In the genomic region with DNA sequence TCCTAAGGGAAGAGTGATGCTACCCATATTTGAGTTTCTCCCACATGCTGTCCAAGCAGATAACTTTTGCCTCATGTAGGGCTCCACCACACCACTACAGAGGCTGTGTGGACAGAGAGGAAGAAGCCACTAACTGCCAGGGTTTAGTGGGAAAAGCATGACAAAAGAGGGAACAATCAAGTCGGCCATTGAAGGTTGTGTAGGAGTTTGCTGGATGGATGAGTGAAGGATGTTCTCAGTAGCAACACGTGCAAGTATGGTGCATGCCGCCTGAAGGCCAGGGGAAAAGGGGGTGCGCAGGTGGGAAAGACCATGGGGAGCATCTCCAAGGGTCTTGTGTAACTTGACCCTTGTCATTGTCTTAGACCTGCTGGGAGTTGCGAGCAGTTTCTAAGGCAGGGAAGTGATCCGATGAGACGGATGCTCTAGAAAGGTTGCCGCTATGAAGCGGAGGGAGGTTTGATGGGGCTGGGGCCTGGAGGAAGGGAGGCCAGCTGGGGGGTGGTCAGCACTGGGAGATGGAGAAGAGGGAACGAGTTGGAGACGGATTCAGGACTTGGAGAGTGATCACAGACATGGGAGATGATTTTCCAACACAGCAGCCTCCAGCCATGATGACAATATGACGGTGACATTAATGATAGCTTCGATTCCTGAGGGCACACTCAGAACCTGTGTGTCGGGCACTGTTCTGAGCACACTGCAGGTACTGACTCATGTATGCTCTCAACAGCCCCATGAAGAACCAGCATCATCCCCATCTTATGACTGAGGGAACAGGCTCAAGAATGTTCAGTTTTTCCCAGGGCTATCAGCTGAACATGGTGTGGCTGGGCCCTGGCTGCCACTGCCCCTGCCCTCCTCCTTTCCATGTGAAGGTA, we compare ENCODE assay signal across 1 cellular context.
TF ChIP-seq lines count a peak whose summit lies in the region.

No MANE protein-coding gene starts in this region.

TF ChIP-seq in WTC11, 78 proteins besides CTCF, POLR2A, EP300 and RAD21:
- TF ChIP-seq, protein P1, sequence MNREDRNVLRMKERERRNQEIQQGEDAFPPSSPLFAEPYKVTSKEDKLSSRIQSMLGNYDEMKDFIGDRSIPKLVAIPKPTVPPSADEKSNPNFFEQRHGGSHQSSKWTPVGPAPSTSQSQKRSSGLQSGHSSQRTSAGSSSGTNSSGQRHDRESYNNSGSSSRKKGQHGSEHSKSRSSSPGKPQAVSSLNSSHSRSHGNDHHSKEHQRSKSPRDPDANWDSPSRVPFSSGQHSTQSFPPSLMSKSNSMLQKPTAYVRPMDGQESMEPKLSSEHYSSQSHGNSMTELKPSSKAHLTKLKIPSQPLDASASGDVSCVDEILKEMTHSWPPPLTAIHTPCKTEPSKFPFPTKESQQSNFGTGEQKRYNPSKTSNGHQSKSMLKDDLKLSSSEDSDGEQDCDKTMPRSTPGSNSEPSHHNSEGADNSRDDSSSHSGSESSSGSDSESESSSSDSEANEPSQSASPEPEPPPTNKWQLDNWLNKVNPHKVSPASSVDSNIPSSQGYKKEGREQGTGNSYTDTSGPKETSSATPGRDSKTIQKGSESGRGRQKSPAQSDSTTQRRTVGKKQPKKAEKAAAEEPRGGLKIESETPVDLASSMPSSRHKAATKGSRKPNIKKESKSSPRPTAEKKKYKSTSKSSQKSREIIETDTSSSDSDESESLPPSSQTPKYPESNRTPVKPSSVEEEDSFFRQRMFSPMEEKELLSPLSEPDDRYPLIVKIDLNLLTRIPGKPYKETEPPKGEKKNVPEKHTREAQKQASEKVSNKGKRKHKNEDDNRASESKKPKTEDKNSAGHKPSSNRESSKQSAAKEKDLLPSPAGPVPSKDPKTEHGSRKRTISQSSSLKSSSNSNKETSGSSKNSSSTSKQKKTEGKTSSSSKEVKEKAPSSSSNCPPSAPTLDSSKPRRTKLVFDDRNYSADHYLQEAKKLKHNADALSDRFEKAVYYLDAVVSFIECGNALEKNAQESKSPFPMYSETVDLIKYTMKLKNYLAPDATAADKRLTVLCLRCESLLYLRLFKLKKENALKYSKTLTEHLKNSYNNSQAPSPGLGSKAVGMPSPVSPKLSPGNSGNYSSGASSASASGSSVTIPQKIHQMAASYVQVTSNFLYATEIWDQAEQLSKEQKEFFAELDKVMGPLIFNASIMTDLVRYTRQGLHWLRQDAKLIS (CRISPR knock-in tag; IDR thresholded peaks at IDR 0.05; ENCODE audit: borderline replicate concordance), result no peak
- TF ChIP-seq, protein P2, sequence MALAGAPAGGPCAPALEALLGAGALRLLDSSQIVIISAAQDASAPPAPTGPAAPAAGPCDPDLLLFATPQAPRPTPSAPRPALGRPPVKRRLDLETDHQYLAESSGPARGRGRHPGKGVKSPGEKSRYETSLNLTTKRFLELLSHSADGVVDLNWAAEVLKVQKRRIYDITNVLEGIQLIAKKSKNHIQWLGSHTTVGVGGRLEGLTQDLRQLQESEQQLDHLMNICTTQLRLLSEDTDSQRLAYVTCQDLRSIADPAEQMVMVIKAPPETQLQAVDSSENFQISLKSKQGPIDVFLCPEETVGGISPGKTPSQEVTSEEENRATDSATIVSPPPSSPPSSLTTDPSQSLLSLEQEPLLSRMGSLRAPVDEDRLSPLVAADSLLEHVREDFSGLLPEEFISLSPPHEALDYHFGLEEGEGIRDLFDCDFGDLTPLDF (CRISPR knock-in tag; IDR thresholded peaks at IDR 0.05), result no peak
- no peak for TF ChIP-seq PRRX2 (CRISPR knock-in tag; IDR thresholded peaks at IDR 0.05)
- TF ChIP-seq, protein P3, sequence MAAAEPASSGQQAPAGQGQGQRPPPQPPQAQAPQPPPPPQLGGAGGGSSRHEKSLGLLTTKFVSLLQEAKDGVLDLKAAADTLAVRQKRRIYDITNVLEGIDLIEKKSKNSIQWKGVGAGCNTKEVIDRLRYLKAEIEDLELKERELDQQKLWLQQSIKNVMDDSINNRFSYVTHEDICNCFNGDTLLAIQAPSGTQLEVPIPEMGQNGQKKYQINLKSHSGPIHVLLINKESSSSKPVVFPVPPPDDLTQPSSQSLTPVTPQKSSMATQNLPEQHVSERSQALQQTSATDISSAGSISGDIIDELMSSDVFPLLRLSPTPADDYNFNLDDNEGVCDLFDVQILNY (CRISPR knock-in tag; IDR thresholded peaks at IDR 0.05), result no peak
- TF ChIP-seq TEAD4 (CRISPR knock-in tag; IDR thresholded peaks at IDR 0.05), result no peak
- no peak for TF ChIP-seq MYBL2 (CRISPR knock-in tag; IDR thresholded peaks at IDR 0.05)
- TF ChIP-seq FOXP4 (CRISPR knock-in tag; IDR thresholded peaks at IDR 0.05), result no peak
- no peak for TF ChIP-seq JUN (CRISPR knock-in tag; IDR thresholded peaks at IDR 0.05)
- TF ChIP-seq CREM (CRISPR knock-in tag; IDR thresholded peaks at IDR 0.05), result no peak
- TF ChIP-seq OVOL2 (CRISPR knock-in tag; IDR thresholded peaks at IDR 0.05; ENCODE audit: borderline replicate concordance), result no peak
- no peak for TF ChIP-seq ZNF317 (CRISPR knock-in tag; IDR thresholded peaks at IDR 0.05; ENCODE audit: borderline replicate concordance, low read depth)
- no peak for TF ChIP-seq ATF1 (CRISPR knock-in tag; IDR thresholded peaks at IDR 0.05)
- no peak for TF ChIP-seq ZNF671 (CRISPR knock-in tag; IDR thresholded peaks at IDR 0.05)
- no peak for TF ChIP-seq PRDM15 (CRISPR knock-in tag; IDR thresholded peaks at IDR 0.05)
- no peak for TF ChIP-seq ELF4 (CRISPR knock-in tag; IDR thresholded peaks at IDR 0.05; ENCODE audit: low read depth)
- TF ChIP-seq, protein P4, sequence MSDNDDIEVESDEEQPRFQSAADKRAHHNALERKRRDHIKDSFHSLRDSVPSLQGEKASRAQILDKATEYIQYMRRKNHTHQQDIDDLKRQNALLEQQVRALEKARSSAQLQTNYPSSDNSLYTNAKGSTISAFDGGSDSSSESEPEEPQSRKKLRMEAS (CRISPR knock-in tag; IDR thresholded peaks at IDR 0.05), result no peak
- no peak for TF ChIP-seq NR1H2 (CRISPR knock-in tag; IDR thresholded peaks at IDR 0.05)
- no peak for TF ChIP-seq ZNF512 (CRISPR knock-in tag; IDR thresholded peaks at IDR 0.05; ENCODE audit: borderline replicate concordance)
- TF ChIP-seq SMAD3 (CRISPR knock-in tag; IDR thresholded peaks at IDR 0.05; ENCODE audit: borderline replicate concordance), result no peak
- no peak for TF ChIP-seq STAT6 (CRISPR knock-in tag; conservative IDR thresholded peaks at IDR 0.05; ENCODE audit: low read depth)
